In genomic region chr1:177615251-177615650, GRCh38 we compare ENCODE assay signal across 22 cellular contexts.
"Had no signal": no experiment of that assay in that cellular context is flagged by ENCODE, and none has a peak within 500 bp of the region (broad histone marks: within the 10 kb centered on the region; RNA-seq: fewer than 3 reads in every experiment).

No MANE protein-coding gene starts in this region.

- H3K36me3 ChIP-seq: esophagus muscularis mucosa, ovary, thoracic aorta had no signal

- H3K4me3 Mint-ChIP-seq: activated CD4-positive, alpha-beta T cell treated with anti-CD3 and anti-CD28 coated beads, Interleukin-2, amount 10 ng/mL, durations not matched to agents 24 days and 14 days; activated naive CD4-positive, alpha-beta T cell treated with anti-CD3 and anti-CD28 coated beads for 36 hours; activated T-cell treated with anti-CD3 and anti-CD28 coated beads, Interleukin-2, amount 50 U/mL, for 4 hours; brain; central memory CD8-positive, alpha-beta T cell; naive thymus-derived CD8-positive, alpha-beta T cell; stimulated activated naive B cell treated with anti-CD40 and anti-IgM and Interleukin-4, amounts not matched to agents 10 μg/mL and 1 μg/mL and 100 μg/mL, for 72 hours had no signal

- H3K4me3 ChIP-seq: coronary artery, esophagus muscularis mucosa, hepatocyte, ovary, psoas muscle, thoracic aorta had no signal

- H3K27me3 ChIP-seq: esophagus muscularis mucosa, hepatocyte, ovary had no signal

- H3K4me1 ChIP-seq: psoas muscle had no signal

- H3K79me2 ChIP-seq: hepatocyte had no signal

- H3K27ac ChIP-seq: coronary artery, esophagus muscularis mucosa, hepatocyte, ovary, psoas muscle, thoracic aorta had no signal

- H2AFZ ChIP-seq: hepatocyte had no signal

- H3K27ac Mint-ChIP-seq: activated CD4-positive, alpha-beta T cell treated with anti-CD3 and anti-CD28 coated beads, Interleukin-2, amount 10 ng/mL, durations not matched to agents 24 days and 14 days; activated naive CD4-positive, alpha-beta T cell treated with anti-CD3 and anti-CD28 coated beads for 36 hours; brain; naive thymus-derived CD8-positive, alpha-beta T cell; stimulated activated naive B cell treated with anti-CD40 and anti-IgM and Interleukin-4, amounts not matched to agents 10 μg/mL and 1 μg/mL and 100 μg/mL, for 72 hours had no signal

- ATAC-seq: activated T-cell treated with anti-CD3 and anti-CD28 coated beads, Interleukin-2, amount 50 U/mL, for 4 hours; left cardiac atrium; naive thymus-derived CD8-positive, alpha-beta T cell; psoas muscle; right cardiac atrium; stimulated activated naive B cell treated with anti-CD40 and anti-IgM and Interleukin-4, amounts not matched to agents 10 μg/mL and 1 μg/mL and 100 μg/mL, for 72 hours had no signal

- H3K9me3 ChIP-seq: esophagus muscularis mucosa, ovary, psoas muscle, thoracic aorta had no signal

- H3K4me2 ChIP-seq: hepatocyte had no signal

- H3K9me3 Mint-ChIP-seq: activated CD4-positive, alpha-beta T cell treated with anti-CD3 and anti-CD28 coated beads, Interleukin-2, amount 10 ng/mL, durations not matched to agents 24 days and 14 days; activated T-cell treated with anti-CD3 and anti-CD28 coated beads, Interleukin-2, amount 50 U/mL, for 4 hours; stimulated activated naive B cell treated with anti-CD40 and anti-IgM and Interleukin-4, amounts not matched to agents 10 μg/mL and 1 μg/mL and 100 μg/mL, for 72 hours had no signal

- H3K36me3 Mint-ChIP-seq: brain; naive thymus-derived CD8-positive, alpha-beta T cell; stimulated activated naive B cell treated with anti-CD40 and anti-IgM and Interleukin-4, amounts not matched to agents 10 μg/mL and 1 μg/mL and 100 μg/mL, for 72 hours had no signal

- H3K4me1 Mint-ChIP-seq: activated CD4-positive, alpha-beta T cell treated with anti-CD3 and anti-CD28 coated beads, Interleukin-2, amount 10 ng/mL, durations not matched to agents 24 days and 14 days; brain; central memory CD8-positive, alpha-beta T cell; naive thymus-derived CD8-positive, alpha-beta T cell; stimulated activated naive B cell treated with anti-CD40 and anti-IgM and Interleukin-4, amounts not matched to agents 10 μg/mL and 1 μg/mL and 100 μg/mL, for 72 hours had no signal

- DNase-seq: activated CD4-positive, alpha-beta T cell treated with anti-CD3 and anti-CD28 coated beads, Interleukin-2, amount 10 ng/mL, durations not matched to agents 24 days and 14 days; activated CD8-positive, alpha-beta memory T cell treated with anti-CD3 and anti-CD28 coated beads, Interleukin-2, amount 50 U/mL, for 4 hours; activated naive CD4-positive, alpha-beta T cell treated with anti-CD3 and anti-CD28 coated beads for 36 hours; activated T-cell treated with anti-CD3 and anti-CD28 coated beads, Interleukin-2, amount 50 U/mL, for 4 hours; anterior cingulate cortex; left cardiac atrium; mesendoderm; naive thymus-derived CD8-positive, alpha-beta T cell; ovary; psoas muscle; right cardiac atrium; small intestine; stimulated activated CD4-positive, alpha-beta T cell treated with anti-CD3 and anti-CD28 coated beads, Interleukin-15, amount 100 ng/mL, for 24 hours; stimulated activated CD4-positive, alpha-beta T cell treated with anti-CD3 and anti-CD28 coated beads, Interleukin-4, amount 100 ng/mL, for 4 hours; stimulated activated naive B cell treated with anti-CD40 and anti-IgM and Interleukin-4, amounts not matched to agents 10 μg/mL and 1 μg/mL and 100 μg/mL, for 72 hours; T1000 had no signal
